Comparison of ENCODE assay signal across 1 cellular context in the genomic region with DNA sequence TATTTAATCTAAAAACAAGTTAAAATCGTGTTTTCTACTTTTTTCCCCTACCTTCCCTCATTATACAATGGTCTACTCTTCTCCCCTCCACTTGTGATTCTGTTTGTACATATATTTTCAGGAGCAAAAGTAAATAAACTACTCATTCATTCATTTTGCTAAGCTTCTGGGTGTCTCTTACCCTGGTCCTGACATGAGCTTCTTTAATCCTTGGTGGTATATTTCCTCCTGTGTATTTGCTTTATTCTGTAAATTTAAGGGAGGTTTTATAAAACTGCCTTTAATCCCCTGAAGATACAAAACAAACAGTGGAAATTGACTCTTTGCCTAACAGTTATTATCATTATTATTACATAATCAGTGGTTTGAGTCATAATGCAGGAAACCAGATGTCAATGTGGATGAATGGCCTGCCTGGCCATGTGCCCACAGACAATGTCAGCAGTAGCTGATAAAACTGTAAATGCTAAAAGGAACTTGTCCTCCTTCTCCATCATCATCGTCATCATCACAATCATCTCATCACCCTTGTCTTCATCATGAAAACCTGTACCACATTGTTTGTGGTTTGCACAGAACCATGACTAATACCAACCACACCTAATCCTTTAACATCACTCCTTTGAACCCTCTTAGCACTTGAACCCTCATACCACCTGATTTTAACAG.
A peak's percentile ranks its signal among the peaks of the same experiment; 100 is the strongest.
TF ChIP-seq lines count a peak whose summit lies in the region.

No MANE protein-coding gene starts in this region.

TF ChIP-seq in HEK293, 187 proteins besides CTCF, POLR2A, EP300 and RAD21 (continued from another document and continues in another):
- TF ChIP-seq ZNF518A (tag by site-specific recombination; conservative IDR thresholded peaks at IDR 0.05; ENCODE audit: low read depth) (no peak), TCF7L2 (IDR thresholded peaks at IDR 0.05; ENCODE audit: borderline replicate concordance, low read depth, low read length) (no peak), ZXDB (tag by site-specific recombination; IDR thresholded peaks at IDR 0.05) (peak; percentile 49), BCL6B (tag by site-specific recombination; IDR thresholded peaks at IDR 0.05) (no peak), ZNF629 (tag by site-specific recombination; IDR thresholded peaks at IDR 0.05) (peak; percentile 82), ZIC2 (tag by site-specific recombination; IDR thresholded peaks at IDR 0.05) (no peak), MYNN (tag by site-specific recombination; IDR thresholded peaks at IDR 0.05; ENCODE audit: borderline replicate concordance) (no peak), SP7 (tag by site-specific recombination; IDR thresholded peaks at IDR 0.05) (peak; percentile 85), ZNF580 (tag by site-specific recombination; IDR thresholded peaks at IDR 0.05) (no peak), ZNF112 (tag by site-specific recombination; IDR thresholded peaks at IDR 0.05) (0 out of 2 replicates have a peak, but pooled peaks have one; percentile 17), SALL2 (tag by site-specific recombination; IDR thresholded peaks at IDR 0.05; ENCODE audit: borderline replicate concordance) (no peak), KLF16 (tag by site-specific recombination; IDR thresholded peaks at IDR 0.05) (0 out of 2 replicates have a peak, but pooled peaks have one; percentile 39), GLIS1 (tag by site-specific recombination; IDR thresholded peaks at IDR 0.05) (no peak), ZNF174 (tag by site-specific recombination; IDR thresholded peaks at IDR 0.05) (no peak), ZNF184 (tag by site-specific recombination; IDR thresholded peaks at IDR 0.05) (0 out of 2 replicates have a peak, but pooled peaks have one; percentile 42), ZNF664 (tag by site-specific recombination; IDR thresholded peaks at IDR 0.05) (no peak), ZEB2 (tag by site-specific recombination; IDR thresholded peaks at IDR 0.05) (no peak), ZNF146 (tag by site-specific recombination; IDR thresholded peaks at IDR 0.05) (no peak), ZNF558 (tag by site-specific recombination; IDR thresholded peaks at IDR 0.05) (no peak), ZNF140 (tag by site-specific recombination; IDR thresholded peaks at IDR 0.05) (no peak), OSR2 (tag by site-specific recombination; IDR thresholded peaks at IDR 0.05) (peak; percentile 56; the same call in 1 of the 2 replicates), ZNF23 (tag by site-specific recombination; IDR thresholded peaks at IDR 0.05; ENCODE audit: borderline replicate concordance) (no peak), ZFP37 (tag by site-specific recombination; IDR thresholded peaks at IDR 0.05) (no peak), ZNF777 (tag by site-specific recombination; IDR thresholded peaks at IDR 0.05; ENCODE audit: borderline replicate concordance) (no peak), ZNF555 (tag by site-specific recombination; conservative IDR thresholded peaks at IDR 0.05) (no peak), ZNF513 (tag by site-specific recombination; IDR thresholded peaks at IDR 0.05) (peak; percentile 79), ZNF394 (tag by site-specific recombination; IDR thresholded peaks at IDR 0.05; ENCODE audit: borderline replicate concordance) (peak; percentile 64; the same call in 1 of the 2 replicates), ZNF521 (tag by site-specific recombination; IDR thresholded peaks at IDR 0.05) (no peak), ZSCAN23 (tag by site-specific recombination; IDR thresholded peaks at IDR 0.05) (0 out of 2 replicates have a peak, but pooled peaks have one; percentile 58), ZNF324 (tag by site-specific recombination; IDR thresholded peaks at IDR 0.05) (no peak), ZNF169 (tag by site-specific recombination; IDR thresholded peaks at IDR 0.05) (0 out of 2 replicates have a peak, but pooled peaks have one; percentile 38), ZNF660 (tag by site-specific recombination; IDR thresholded peaks at IDR 0.05) (no peak)
- TF ChIP-seq, protein P1, sequence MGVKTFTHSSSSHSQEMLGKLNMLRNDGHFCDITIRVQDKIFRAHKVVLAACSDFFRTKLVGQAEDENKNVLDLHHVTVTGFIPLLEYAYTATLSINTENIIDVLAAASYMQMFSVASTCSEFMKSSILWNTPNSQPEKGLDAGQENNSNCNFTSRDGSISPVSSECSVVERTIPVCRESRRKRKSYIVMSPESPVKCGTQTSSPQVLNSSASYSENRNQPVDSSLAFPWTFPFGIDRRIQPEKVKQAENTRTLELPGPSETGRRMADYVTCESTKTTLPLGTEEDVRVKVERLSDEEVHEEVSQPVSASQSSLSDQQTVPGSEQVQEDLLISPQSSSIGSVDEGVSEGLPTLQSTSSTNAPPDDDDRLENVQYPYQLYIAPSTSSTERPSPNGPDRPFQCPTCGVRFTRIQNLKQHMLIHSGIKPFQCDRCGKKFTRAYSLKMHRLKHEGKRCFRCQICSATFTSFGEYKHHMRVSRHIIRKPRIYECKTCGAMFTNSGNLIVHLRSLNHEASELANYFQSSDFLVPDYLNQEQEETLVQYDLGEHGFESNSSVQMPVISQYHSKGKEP (tag by site-specific recombination; IDR thresholded peaks at IDR 0.05), result no peak
- TF ChIP-seq, protein P2, sequence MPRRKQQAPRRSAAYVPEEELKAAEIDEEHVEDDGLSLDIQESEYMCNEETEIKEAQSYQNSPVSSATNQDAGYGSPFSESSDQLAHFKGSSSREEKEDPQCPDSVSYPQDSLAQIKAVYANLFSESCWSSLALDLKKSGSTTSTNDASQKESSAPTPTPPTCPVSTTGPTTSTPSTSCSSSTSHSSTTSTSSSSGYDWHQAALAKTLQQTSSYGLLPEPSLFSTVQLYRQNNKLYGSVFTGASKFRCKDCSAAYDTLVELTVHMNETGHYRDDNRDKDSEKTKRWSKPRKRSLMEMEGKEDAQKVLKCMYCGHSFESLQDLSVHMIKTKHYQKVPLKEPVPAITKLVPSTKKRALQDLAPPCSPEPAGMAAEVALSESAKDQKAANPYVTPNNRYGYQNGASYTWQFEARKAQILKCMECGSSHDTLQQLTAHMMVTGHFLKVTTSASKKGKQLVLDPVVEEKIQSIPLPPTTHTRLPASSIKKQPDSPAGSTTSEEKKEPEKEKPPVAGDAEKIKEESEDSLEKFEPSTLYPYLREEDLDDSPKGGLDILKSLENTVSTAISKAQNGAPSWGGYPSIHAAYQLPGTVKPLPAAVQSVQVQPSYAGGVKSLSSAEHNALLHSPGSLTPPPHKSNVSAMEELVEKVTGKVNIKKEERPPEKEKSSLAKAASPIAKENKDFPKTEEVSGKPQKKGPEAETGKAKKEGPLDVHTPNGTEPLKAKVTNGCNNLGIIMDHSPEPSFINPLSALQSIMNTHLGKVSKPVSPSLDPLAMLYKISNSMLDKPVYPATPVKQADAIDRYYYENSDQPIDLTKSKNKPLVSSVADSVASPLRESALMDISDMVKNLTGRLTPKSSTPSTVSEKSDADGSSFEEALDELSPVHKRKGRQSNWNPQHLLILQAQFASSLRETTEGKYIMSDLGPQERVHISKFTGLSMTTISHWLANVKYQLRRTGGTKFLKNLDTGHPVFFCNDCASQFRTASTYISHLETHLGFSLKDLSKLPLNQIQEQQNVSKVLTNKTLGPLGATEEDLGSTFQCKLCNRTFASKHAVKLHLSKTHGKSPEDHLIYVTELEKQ (tag by site-specific recombination; IDR thresholded peaks at IDR 0.05; ENCODE audit: borderline replicate concordance), result peak; percentile 34; the same call in 1 of the 2 replicates
- TF ChIP-seq, protein P3, sequence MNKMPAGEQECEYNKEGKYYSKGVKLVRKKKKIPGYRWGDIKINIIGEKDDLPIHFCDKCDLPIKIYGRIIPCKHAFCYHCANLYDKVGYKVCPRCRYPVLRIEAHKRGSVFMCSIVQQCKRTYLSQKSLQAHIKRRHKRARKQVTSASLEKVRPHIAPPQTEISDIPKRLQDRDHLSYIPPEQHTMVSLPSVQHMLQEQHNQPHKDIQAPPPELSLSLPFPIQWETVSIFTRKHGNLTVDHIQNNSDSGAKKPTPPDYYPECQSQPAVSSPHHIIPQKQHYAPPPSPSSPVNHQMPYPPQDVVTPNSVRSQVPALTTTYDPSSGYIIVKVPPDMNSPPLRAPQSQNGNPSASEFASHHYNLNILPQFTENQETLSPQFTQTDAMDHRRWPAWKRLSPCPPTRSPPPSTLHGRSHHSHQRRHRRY (tag by site-specific recombination; IDR thresholded peaks at IDR 0.05), result no peak
- TF ChIP-seq, protein P4, sequence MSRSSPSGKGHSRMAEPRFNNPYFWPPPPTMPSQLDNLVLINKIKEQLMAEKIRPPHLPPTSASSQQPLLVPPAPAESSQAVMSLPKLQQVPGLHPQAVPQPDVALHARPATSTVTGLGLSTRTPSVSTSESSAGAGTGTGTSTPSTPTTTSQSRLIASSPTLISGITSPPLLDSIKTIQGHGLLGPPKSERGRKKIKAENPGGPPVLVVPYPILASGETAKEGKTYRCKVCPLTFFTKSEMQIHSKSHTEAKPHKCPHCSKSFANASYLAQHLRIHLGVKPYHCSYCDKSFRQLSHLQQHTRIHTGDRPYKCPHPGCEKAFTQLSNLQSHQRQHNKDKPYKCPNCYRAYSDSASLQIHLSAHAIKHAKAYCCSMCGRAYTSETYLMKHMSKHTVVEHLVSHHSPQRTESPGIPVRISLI (tag by site-specific recombination; IDR thresholded peaks at IDR 0.05), result peak; percentile 50; the same call in 1 of the 2 replicates
- TF ChIP-seq, protein P5, sequence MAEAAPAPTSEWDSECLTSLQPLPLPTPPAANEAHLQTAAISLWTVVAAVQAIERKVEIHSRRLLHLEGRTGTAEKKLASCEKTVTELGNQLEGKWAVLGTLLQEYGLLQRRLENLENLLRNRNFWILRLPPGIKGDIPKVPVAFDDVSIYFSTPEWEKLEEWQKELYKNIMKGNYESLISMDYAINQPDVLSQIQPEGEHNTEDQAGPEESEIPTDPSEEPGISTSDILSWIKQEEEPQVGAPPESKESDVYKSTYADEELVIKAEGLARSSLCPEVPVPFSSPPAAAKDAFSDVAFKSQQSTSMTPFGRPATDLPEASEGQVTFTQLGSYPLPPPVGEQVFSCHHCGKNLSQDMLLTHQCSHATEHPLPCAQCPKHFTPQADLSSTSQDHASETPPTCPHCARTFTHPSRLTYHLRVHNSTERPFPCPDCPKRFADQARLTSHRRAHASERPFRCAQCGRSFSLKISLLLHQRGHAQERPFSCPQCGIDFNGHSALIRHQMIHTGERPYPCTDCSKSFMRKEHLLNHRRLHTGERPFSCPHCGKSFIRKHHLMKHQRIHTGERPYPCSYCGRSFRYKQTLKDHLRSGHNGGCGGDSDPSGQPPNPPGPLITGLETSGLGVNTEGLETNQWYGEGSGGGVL (tag by site-specific recombination; IDR thresholded peaks at IDR 0.05), result peak; percentile 52
